In genomic region chr3:144912968-144913367, GRCh38 we compare ENCODE assay signal across 1 cellular context.
TF ChIP-seq lines count a peak whose summit lies in the region.

No MANE protein-coding gene starts in this region.

TF ChIP-seq in WTC11, 78 proteins besides CTCF, POLR2A, EP300 and RAD21 (continued from another document):
- no peak for TF ChIP-seq ARID4B (CRISPR knock-in tag; IDR thresholded peaks at IDR 0.05; ENCODE audit: borderline replicate concordance)
- TF ChIP-seq TEAD4 (CRISPR knock-in tag; IDR thresholded peaks at IDR 0.05) = no peak
- TF ChIP-seq NFE2L1 (CRISPR knock-in tag; IDR thresholded peaks at IDR 0.05) = no peak
- TF ChIP-seq RELA (CRISPR knock-in tag; IDR thresholded peaks at IDR 0.05; ENCODE audit: borderline replicate concordance) = no peak
TF ChIP-seq in WTC11: peak in this region for 0.
